8 cellular contexts compared by ENCODE assay signal in the genomic region with DNA sequence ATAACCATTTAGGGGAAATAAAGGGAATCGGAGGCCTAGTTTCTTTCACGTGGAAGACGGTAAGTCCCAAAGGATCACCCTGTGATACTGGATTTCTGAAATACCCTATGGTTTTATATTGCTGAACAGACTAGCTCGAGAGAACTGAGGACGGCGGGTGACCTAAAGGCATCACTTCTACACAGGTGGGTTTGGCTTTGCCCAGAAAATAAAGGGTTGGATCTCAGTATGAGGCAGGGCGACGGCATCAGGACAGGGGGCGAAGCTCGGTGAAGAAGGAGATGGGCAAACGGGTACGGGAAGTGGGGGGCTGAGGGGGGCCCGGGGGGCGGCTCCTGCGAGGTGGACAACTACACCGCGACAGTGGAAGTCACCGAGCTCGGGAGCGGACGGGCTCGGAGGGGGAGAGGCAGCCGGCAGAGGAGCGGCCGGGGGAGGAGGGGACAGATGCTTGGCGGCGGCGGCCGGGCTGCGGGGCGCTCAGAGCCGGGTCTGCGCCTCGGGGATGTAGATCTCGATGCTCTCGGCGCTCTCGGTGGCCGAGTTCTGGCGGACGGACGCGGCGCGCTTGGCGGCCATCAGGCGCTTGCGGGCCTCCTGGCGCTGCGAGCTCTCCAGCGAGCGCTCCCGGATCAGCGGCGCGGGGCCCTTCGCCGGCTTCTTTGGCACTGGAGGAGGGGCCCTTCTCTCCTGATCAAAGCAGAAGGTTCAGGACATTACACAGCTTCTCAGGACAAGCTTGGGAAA. TPM values are rescaled to one million over a fixed set of nuclear protein-coding genes. Genes with fewer than 3 reads are reported as not detected.
A peak's percentile ranks its signal among the peaks of the same experiment; 100 is the strongest.
DNase-seq lines count a peak whose midpoint lies in the region; ATAC-seq and TF ChIP-seq lines count a peak whose summit lies in the region.

No MANE protein-coding gene starts in this region.

- H3K27ac ChIP-seq in AG04450 (ENCODE audit: low read depth, low read length): no peak overlapping the region
- no peak overlapping the region for H3K27ac ChIP-seq in right atrium auricular region
- no peak overlapping the region for H3K27ac ChIP-seq in rectal smooth muscle tissue (ENCODE audit: low read depth, low read length)

- peaks cover 27% of the 10 kb centered on the region for H3K27me3 Mint-ChIP-seq in activated naive CD8-positive, alpha-beta T cell

- POLR2A ChIA-PET in AG04450 (lab: Yijun Ruan, JAX): no interaction called here

- peaks cover 0 to 14% of the 10 kb centered on the region in 2 donors for H3K4me1 ChIP-seq in right atrium auricular region
- no peaks in the 10 kb centered on the region for H3K4me1 ChIP-seq in rectal smooth muscle tissue (ENCODE audit: control insufficient read depth, insufficient read depth, low read length)

- no peak overlapping the region for H3K27ac Mint-ChIP-seq in activated naive CD8-positive, alpha-beta T cell

- no peaks in the 10 kb centered on the region for H3K27me3 ChIP-seq in AG04450 (ENCODE audit: control insufficient read depth, insufficient read depth, low read length)
- peaks cover 0 to 7% of the 10 kb centered on the region in 2 donors for H3K27me3 ChIP-seq in right atrium auricular region
- H3K27me3 ChIP-seq in rectal smooth muscle tissue (ENCODE audit: control insufficient read depth, insufficient read depth, low read length): no peaks in the 10 kb centered on the region

- H3K36me3 ChIP-seq in right atrium auricular region (no peaks in the 10 kb centered on the region), rectal smooth muscle tissue (ENCODE audit: control insufficient read depth, insufficient read depth, low read length) (no peaks in the 10 kb centered on the region)

- H3K4me3 Mint-ChIP-seq in activated naive CD8-positive, alpha-beta T cell: peak overlapping the region; percentile 80

- H3K4me1 Mint-ChIP-seq in activated naive CD8-positive, alpha-beta T cell (ENCODE audit: low read depth): peaks cover 19% of the 10 kb centered on the region

- H3K4me3 ChIP-seq in AG04450 (ENCODE audit: low read depth, low read length) (peak overlapping the region; percentile 50), right atrium auricular region (peak overlapping the region; percentile 36 to 48), rectal smooth muscle tissue (ENCODE audit: low read length) (peak overlapping the region; percentile 38)

- H3K9me3 Mint-ChIP-seq in activated naive CD8-positive, alpha-beta T cell (ENCODE audit: low read depth): no peaks in the 10 kb centered on the region

- H3K9ac ChIP-seq in rectal smooth muscle tissue (ENCODE audit: low read length): no peak overlapping the region

- CTCF ChIA-PET in AG04450 (lab: Charles Lee): interaction anchor here (0.6 to 1.9 kb wide), 7 partner anchors 27 to 468 kb away, joined by 3 to 7 read pairs (median 3); no protein-coding TSS in a partner anchor

- no peak for DNase-seq in AG04450 (ENCODE audit: low read depth, low spot score)
- DNase-seq in HT-29 (ENCODE audit: low spot score): peak; percentile 43
- DNase-seq in right atrium auricular region (ENCODE audit: low spot score): no peak
- no peak for DNase-seq in NCI-H1048 (lab: John Stamatoyannopoulos, UW)

- no peak for ATAC-seq in HG03457 (IDR thresholded peaks at IDR 0.05; ENCODE audit: unreplicated experiment)
- no peak for ATAC-seq in HG02981 (IDR thresholded peaks at IDR 0.05; ENCODE audit: unreplicated experiment)

- H3K36me3 Mint-ChIP-seq in activated naive CD8-positive, alpha-beta T cell: no peaks in the 10 kb centered on the region

- TF ChIP-seq CTCF in AG04450 (IDR thresholded peaks at IDR 0.05; ENCODE audit: low read depth, low read length): no peak
- no peak for TF ChIP-seq CTCF in right atrium auricular region (IDR thresholded peaks at IDR 0.05)

- H3K9me3 ChIP-seq in AG04450 (ENCODE audit: control insufficient read depth, insufficient read depth, low read length) (no peaks in the 10 kb centered on the region), right atrium auricular region (no peaks in the 10 kb centered on the region)

RNA-seq across cellular contexts. Expression of gene TGIF1, which starts 48.9 kb away (rescaled TPM):
- polyA plus RNA-seq in AG04450 (2011; rRNA removed): 60.6 and 61.1 TPM in 2 replicates
- 72.3 and 110 TPM in 2 replicates for polyA minus RNA-seq in AG04450 (2011; rRNA and poly(A)+ RNA removed)
- 241 and 264 TPM in 2 replicates for total RNA-seq in HT-29 (2014; rRNA removed; shearing (Covaris generic))
- total RNA-seq in right atrium auricular region: 10 to 100 TPM; 32.1 to 44.8 TPM
